Comparison of ENCODE assay signal across 32 cellular contexts in the genomic region with DNA sequence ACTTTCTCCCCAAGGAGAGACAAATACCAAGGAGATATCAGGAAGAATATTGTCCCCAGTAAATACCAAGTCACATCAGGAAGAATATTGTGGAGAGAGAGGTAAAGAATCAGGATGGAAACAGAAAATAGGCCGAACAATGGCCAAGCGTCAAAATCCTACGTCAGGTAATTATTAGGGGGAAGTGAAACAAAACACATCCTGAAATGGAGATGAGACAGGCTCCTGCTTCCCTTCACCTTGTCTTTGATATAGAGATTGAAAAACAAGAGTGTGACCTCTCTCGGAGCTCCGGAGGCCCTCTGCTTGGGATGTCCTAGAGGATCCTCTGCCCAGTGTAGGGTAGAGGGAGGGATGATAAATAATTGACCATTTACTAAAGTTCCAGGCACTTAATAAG. TPM values are rescaled to one million over a fixed set of nuclear protein-coding genes. Genes with fewer than 3 reads are reported as not detected.
"Had no signal": no experiment of that assay in that cellular context is flagged by ENCODE, and none has a peak within 500 bp of the region (broad histone marks: within the 10 kb centered on the region; RNA-seq: fewer than 3 reads in every experiment).

No MANE protein-coding gene starts in this region.

- H3K9me3 ChIP-seq: stomach, suprapubic skin, testis, thoracic aorta, thyroid gland, tibial artery, tibial nerve, transverse colon, upper lobe of left lung, upper lobe of right lung, uterus, vagina had no signal

- H3K4me3 ChIP-seq: stomach, suprapubic skin, testis, thoracic aorta, thyroid gland, tibial artery, tibial nerve, transverse colon, upper lobe of left lung, upper lobe of right lung, uterus, vagina had no signal

- H3K4me1 ChIP-seq: stomach, suprapubic skin, testis, tibial artery, tibial nerve, transverse colon, upper lobe of left lung, upper lobe of right lung, uterus, vagina had no signal

- H3K27ac ChIP-seq: stomach, suprapubic skin, testis, thoracic aorta, thyroid gland, tibial artery, tibial nerve, transverse colon, upper lobe of left lung, upper lobe of right lung, uterus, vagina had no signal

- DNase-seq: stimulated activated CD4-positive, alpha-beta T cell treated with anti-CD3 and anti-CD28 coated beads, Interleukin-2, amount 100 ng/mL, for 48 hours; stimulated activated CD4-positive, alpha-beta T cell treated with anti-CD3 and anti-CD28 coated beads, Interleukin-4, amount 100 ng/mL, for 1 hour; stimulated activated CD4-positive, alpha-beta T cell treated with anti-CD3 and anti-CD28 coated beads, Interleukin-4, amount 100 ng/mL, for 24 hours; stimulated activated CD4-positive, alpha-beta T cell treated with anti-CD3 and anti-CD28 coated beads, Interleukin-4, amount 100 ng/mL, for 4 hours; stimulated activated CD8-positive, alpha-beta memory T cell treated with anti-CD3 and anti-CD28 coated beads, Interleukin-4, amount 100 ng/mL, for 48 hours; stimulated activated naive B cell treated with anti-CD40 and anti-IgM and Interleukin-4, amounts not matched to agents 10 μg/mL and 1 μg/mL and 100 μg/mL, for 72 hours; stimulated activated naive CD4-positive, alpha-beta T cell; stimulated activated naive CD4-positive, alpha-beta T cell treated with Interleukin-2 at 50 U/mL for 16 hours; stimulated activated naive CD8-positive, alpha-beta T cell treated with anti-CD3 and anti-CD28 coated beads, Interleukin-15, amount 100 ng/mL, for 72 hours; stimulated activated naive CD8-positive, alpha-beta T cell treated with anti-CD3 and anti-CD28 coated beads, Interleukin-15, Interleukin-2, amounts not matched to agents 100 U/mL and 50 U/mL, for 24 hours; stomach; substantia nigra; testis; thyroid gland; tibial artery; transverse colon; trophoblast cell; upper lobe of left lung; upper lobe of right lung; uterus had no signal

- ATAC-seq: stimulated activated effector memory CD8-positive, alpha-beta T cell treated with anti-CD3 and anti-CD28 coated beads, Interleukin-12 subunit alpha, Interleukin-12 subunit beta, amount 100 ng/mL, for 72 hours; stimulated activated memory B cell treated with anti-CD40 and anti-IgM and Interleukin-4, amounts not matched to agents 10 μg/mL and 1 μg/mL and 100 μg/mL, for 72 hours; stimulated activated naive B cell treated with anti-CD40 and anti-IgM and Interleukin-4, amounts not matched to agents 10 μg/mL and 1 μg/mL and 100 μg/mL, for 72 hours; stimulated activated naive CD8-positive, alpha-beta T cell treated with anti-CD3 and anti-CD28 coated beads, Interleukin-15, amount 100 ng/mL, for 72 hours; stimulated activated naive CD8-positive, alpha-beta T cell treated with anti-CD3 and anti-CD28 coated beads, Interleukin-15, Interleukin-2, amounts not matched to agents 100 U/mL and 50 U/mL, for 24 hours; upper lobe of right lung had no signal

- H3K27me3 ChIP-seq: stomach, suprapubic skin, testis, thyroid gland, tibial artery, tibial nerve, transverse colon, upper lobe of left lung, upper lobe of right lung, uterus, vagina had no signal

- H3K36me3 ChIP-seq: stomach, suprapubic skin, thoracic aorta, thyroid gland, tibial artery, tibial nerve, transverse colon, upper lobe of left lung, upper lobe of right lung, uterus, vagina had no signal

- FAIRE-seq: urothelium cell line had no signal

RNA-seq across cellular contexts. Expression of gene IZUMO1R, which starts 27.4 kb away (rescaled TPM):
- total RNA-seq: stomach, subcutaneous adipose tissue, suprapubic skin, temporal lobe, testis, thoracic aorta, thyroid gland, transverse colon, upper lobe of left lung, upper lobe of right lung, ureter, urinary bladder, uterus, vagina had no signal
- polyA plus RNA-seq: stomach, thymus, urinary bladder had no signal
